23 cellular contexts compared by ENCODE assay signal in genomic region chr13:33879044-33879596, GRCh38.
"Had no signal": no experiment of that assay in that cellular context is flagged by ENCODE, and none has a peak within 500 bp of the region (broad histone marks: within the 10 kb centered on the region; RNA-seq: fewer than 3 reads in every experiment).

No MANE protein-coding gene starts in this region.

- H3K4me3 ChIP-seq: colonic mucosa, gastrocnemius medialis, heart left ventricle, hepatocyte, lung, pancreas, right lobe of liver, suprapubic skin, transverse colon, upper lobe of right lung, uterus had no signal

- H3K4me1 ChIP-seq: colonic mucosa, pancreas, suprapubic skin, transverse colon, upper lobe of right lung, uterus had no signal

- H3K27ac ChIP-seq: colonic mucosa, gastrocnemius medialis, heart left ventricle, hepatocyte, neutrophil, pancreas, right lobe of liver, suprapubic skin, transverse colon, upper lobe of right lung, uterus had no signal

- H3K27me3 ChIP-seq: colonic mucosa, gastrocnemius medialis, heart left ventricle, hepatocyte, neutrophil, pancreas, right lobe of liver, suprapubic skin, transverse colon, upper lobe of right lung, uterus had no signal

- H3K36me3 ChIP-seq: colonic mucosa, gastrocnemius medialis, heart left ventricle, neutrophil, pancreas, right lobe of liver, suprapubic skin, transverse colon, upper lobe of right lung, uterus had no signal

- FAIRE-seq: kidney, pancreas, small intestine had no signal

- H3K79me2 ChIP-seq: hepatocyte had no signal

- ATAC-seq: gastrocnemius medialis; heart left ventricle; left lobe of liver; natural killer cell treated with Interleukin-12 subunit alpha and Interleukin-12 subunit beta and Interleukin-15 and Interleukin-18, amount 100 ng/mL, for 72 hours; pancreas; stimulated activated naive CD8-positive, alpha-beta T cell treated with anti-CD3 and anti-CD28 coated beads, Interleukin-15, amount 100 ng/mL, for 72 hours; upper lobe of right lung had no signal

- H3K4me2 ChIP-seq: hepatocyte had no signal

- H3K9me3 ChIP-seq: colonic mucosa, gastrocnemius medialis, neutrophil, pancreas, right lobe of liver, suprapubic skin, transverse colon, upper lobe of right lung, uterus had no signal

- H2AFZ ChIP-seq: hepatocyte had no signal

- DNase-seq: colonic mucosa; effector memory CD4-positive, alpha-beta T cell; foreskin fibroblast; gastrocnemius medialis; heart left ventricle; kidney; pancreas; right lobe of liver; small intestine; stimulated activated CD4-positive, alpha-beta T cell treated with anti-CD3 and anti-CD28 coated beads, Interleukin-1b, Interleukin-23, amount 100 ng/mL, for 48 hours; stimulated activated CD4-positive, alpha-beta T cell treated with anti-CD3 and anti-CD28 coated beads, Interleukin-4, amount 100 ng/mL, for 1 hour; stimulated activated CD8-positive, alpha-beta memory T cell treated with anti-CD3 and anti-CD28 coated beads, Interleukin-4, amount 100 ng/mL, for 48 hours; stimulated activated naive CD4-positive, alpha-beta T cell; stimulated activated naive CD8-positive, alpha-beta T cell treated with anti-CD3 and anti-CD28 coated beads, Interleukin-15, amount 100 ng/mL, for 72 hours; transverse colon; upper lobe of right lung; uterus had no signal
